In genomic region chr2:179239194-179239593, GRCh38 we compare ENCODE assay signal across 11 cellular contexts. TPM values are rescaled to one million over a fixed set of nuclear protein-coding genes. Genes with fewer than 3 reads are reported as not detected.
DNase-seq lines count a peak whose midpoint lies in the region; ATAC-seq, FAIRE-seq and TF ChIP-seq lines count a peak whose summit lies in the region.
"Had no signal": no experiment of that assay in that cellular context is flagged by ENCODE, and none has a peak within 500 bp of the region (broad histone marks: within the 10 kb centered on the region; RNA-seq: fewer than 3 reads in every experiment).

No MANE protein-coding gene starts in this region.

- peaks cover 7% of the 10 kb centered on the region for H3K36me3 Mint-ChIP-seq in progenitor cell of endocrine pancreas (ENCODE audit: insufficient read depth)

- H3K9me3 ChIP-seq in ascending aorta, result no peaks in the 10 kb centered on the region

- H3K27me3 ChIP-seq in ascending aorta, result no peaks in the 10 kb centered on the region

- peaks cover 23% of the 10 kb centered on the region for H3K4me1 Mint-ChIP-seq in progenitor cell of endocrine pancreas (ENCODE audit: low read depth)

- H3K27me3 Mint-ChIP-seq in progenitor cell of endocrine pancreas, result no peaks in the 10 kb centered on the region

- no peak overlapping the region for H3K4me3 Mint-ChIP-seq in progenitor cell of endocrine pancreas (ENCODE audit: low read depth)

- no peak overlapping the region for H3K27ac Mint-ChIP-seq in progenitor cell of endocrine pancreas

- DNase-seq in LHCN-M2 (ENCODE audit: low read depth) (peak; percentile 30), iris pigment epithelial cell (ENCODE audit: low read depth) (peak; percentile 41), ascending aorta (ENCODE audit: low spot score in 2 of 2) (no peak), progenitor cell of endocrine pancreas (ENCODE audit: low spot score, unreplicated experiment) (no peak), D721Med (ENCODE audit: insufficient read length, low spot score) (no peak), NCI-H1436 treated with DMSO at 0.1 percent for 48 hours (lab: John Stamatoyannopoulos, UW) (no peak)
- DNase-seq: NCI-H524; stimulated activated CD4-positive, alpha-beta T cell treated with anti-CD3 and anti-CD28 coated beads, Interleukin-2, amount 100 ng/mL, for 48 hours had no signal

- TF ChIP-seq CTCF in ascending aorta (IDR thresholded peaks at IDR 0.05), result no peak
- TF ChIP-seq CTCF in progenitor cell of endocrine pancreas (IDR thresholded peaks at IDR 0.05; ENCODE audit: unreplicated experiment), result no peak
- TF ChIP-seq CTCF in D721Med (IDR thresholded peaks at IDR 0.05; ENCODE audit: insufficient read depth, missing control alignments), result no peak

- intact Hi-C loops in ascending aorta (cut with DNase I), result no loop called here

- no peak for FAIRE-seq in D721Med (lab: Jason Lieb, UNC)

- H3K9me3 Mint-ChIP-seq in progenitor cell of endocrine pancreas (ENCODE audit: low read depth), result peaks cover 22% of the 10 kb centered on the region
- H3K9me3 Mint-ChIP-seq: activated T-helper 2 cell treated with anti-CD3 and anti-CD28 coated beads, Interferon-gamma antibody, Interleukin-2, Interleukin-4, amounts not matched to agents 10 μg/mL and 5 μg/mL and 100 μg/mL, durations not matched to agents 14 hours and 24 hours and 36 hours had no signal

- no peak overlapping the region for H3K27ac ChIP-seq in ascending aorta

- no peaks in the 10 kb centered on the region for H3K36me3 ChIP-seq in ascending aorta

- H3K4me1 ChIP-seq in ascending aorta, result peaks cover 6 to 37% of the 10 kb centered on the region in 2 donors

- no peak overlapping the region for H3K4me3 ChIP-seq in ascending aorta

- ATAC-seq in GM18519 (IDR thresholded peaks at IDR 0.05; ENCODE audit: low FRiP score, unreplicated experiment) (peak; percentile 55), GM21737 (IDR thresholded peaks at IDR 0.05; ENCODE audit: unreplicated experiment) (peak; percentile 66)

RNA-seq across cellular contexts. Expression of gene SESTD1, which starts 25.4 kb away (rescaled TPM):
- total RNA-seq in LHCN-M2 (2014; rRNA removed) (5.5 and 8.8 TPM in 2 replicates), ascending aorta (15.4 TPM), progenitor cell of endocrine pancreas (101 and 108 TPM in 2 replicates)
- 12.9 TPM for polyA plus RNA-seq in LHCN-M2 (2012)

Comparison
In these comparisons a context has a peak if more than half of its experiments do, and no peak if none do; other contexts are left out.
1. DNase-seq: peak in LHCN-M2 (single experiment) and iris pigment epithelial cell (single experiment); none in ascending aorta (0 of 2), progenitor cell of endocrine pancreas (single experiment), D721Med (single experiment) and NCI-H1436 treated with DMSO at 0.1 percent for 48 hours (single experiment).